In genomic region chr11:1502168-1502955, GRCh38 we compare ENCODE assay signal across 28 cellular contexts. TPM values are rescaled to one million over a fixed set of nuclear protein-coding genes. Genes with fewer than 3 reads are reported as not detected.
DNase-seq lines count a peak whose midpoint lies in the region; ATAC-seq and TF ChIP-seq lines count a peak whose summit lies in the region.
"Had no signal": no experiment of that assay in that cellular context is flagged by ENCODE, and none has a peak within 500 bp of the region (broad histone marks: within the 10 kb centered on the region; RNA-seq: fewer than 3 reads in every experiment).

No MANE protein-coding gene starts in this region.

- H3K27me3 ChIP-seq in lower lobe of right lung (ENCODE audit: low read depth) (no peaks in the 10 kb centered on the region), A673 (replicated peaks; ENCODE audit: insufficient read depth, low read depth, low read length, poor library complexity) (no peaks in the 10 kb centered on the region)
- H3K27me3 ChIP-seq: ascending aorta, dorsolateral prefrontal cortex, heart left ventricle had no signal

- peaks cover 50% of the 10 kb centered on the region for H3K4me1 ChIP-seq in lower lobe of right lung
- H3K4me1 ChIP-seq in A673 (ENCODE audit: insufficient read depth, low read length, poor library complexity, severe bottlenecking) = peaks cover under 1% of the 10 kb centered on the region

- H3K27ac ChIP-seq in coronary artery (peak overlapping the region; percentile 44 to 93), lower lobe of right lung (no peak overlapping the region), A673 (ENCODE audit: low read depth, low read length, poor library complexity, severe bottlenecking) (no peak overlapping the region)
- H3K27ac ChIP-seq: parathyroid adenoma, RWPE1, WERI-Rb-1 had no signal

- H3K36me3 Mint-ChIP-seq in CD14-positive monocyte = peaks cover 20 to 37% of the 10 kb centered on the region in 2 donors
- H3K36me3 Mint-ChIP-seq in stimulated activated naive B cell treated with anti-CD40 and anti-IgM and Interleukin-4, amounts not matched to agents 10 μg/mL and 1 μg/mL and 100 μg/mL, for 72 hours = peaks cover 26 to 28% of the 10 kb centered on the region in 2 donors
- peaks cover 6% of the 10 kb centered on the region for H3K36me3 Mint-ChIP-seq in activated T-helper 17 cell treated with anti-CD3 and anti-CD28 coated beads, Interleukin-2, amount 50 U/mL, for 72 hours (ENCODE audit: low read depth)

- no peak overlapping the region for H3K4me3 Mint-ChIP-seq in CD14-positive monocyte
- no peak overlapping the region for H3K4me3 Mint-ChIP-seq in stimulated activated naive B cell treated with anti-CD40 and anti-IgM and Interleukin-4, amounts not matched to agents 10 μg/mL and 1 μg/mL and 100 μg/mL, for 72 hours
- no peak overlapping the region for H3K4me3 Mint-ChIP-seq in activated T-helper 17 cell treated with anti-CD3 and anti-CD28 coated beads, Interleukin-2, amount 50 U/mL, for 72 hours
- H3K4me3 Mint-ChIP-seq: activated CD8-positive, alpha-beta memory T cell treated with anti-CD3 and anti-CD28 coated beads, Interleukin-2, amount 10 ng/mL, durations not matched to agents 7 days and 5 days; activated T-helper 1 cell treated with anti-CD3 and anti-CD28 coated beads, Interleukin-12 subunit alpha, Interleukin-12 subunit beta, Interleukin-2, Interleukin-4 antibody, amounts not matched to agents 30 ng/mL and 10 ng/mL and 1 ng/mL, durations not matched to agents 14 hours and 24 hours and 36 hours; HFFc6; mesothelial cell of epicardium; naive thymus-derived CD8-positive, alpha-beta T cell; T-helper 2 cell treated with Interferon-gamma antibody and Interleukin-4, amounts not matched to agents 5 μg/mL and 100 μg/mL, for 36 hours had no signal

- POLR2A ChIA-PET in A673 (lab: Charles Lee; ENCODE audit: low non-redundant PET) = no interaction called here

- CTCF ChIA-PET in A673 (lab: Charles Lee) = no interaction called here

- no peaks in the 10 kb centered on the region for H3K9me3 ChIP-seq in lower lobe of right lung
- no peaks in the 10 kb centered on the region for H3K9me3 ChIP-seq in A673 (ENCODE audit: low read depth, low read length, poor library complexity, severe bottlenecking)
- H3K9me3 ChIP-seq: ascending aorta, heart left ventricle had no signal

- peaks cover 13% of the 10 kb centered on the region for H3K36me3 ChIP-seq in lower lobe of right lung
- H3K36me3 ChIP-seq in A673 (ENCODE audit: insufficient read depth, low read length, poor library complexity, severe bottlenecking) = no peaks in the 10 kb centered on the region
- H3K36me3 ChIP-seq: WERI-Rb-1 had no signal

- H3K4me1 Mint-ChIP-seq in CD14-positive monocyte = peaks cover 12% of the 10 kb centered on the region
- H3K4me1 Mint-ChIP-seq in stimulated activated naive B cell treated with anti-CD40 and anti-IgM and Interleukin-4, amounts not matched to agents 10 μg/mL and 1 μg/mL and 100 μg/mL, for 72 hours = peaks cover 33 to 64% of the 10 kb centered on the region in 2 donors
- H3K4me1 Mint-ChIP-seq in activated T-helper 17 cell treated with anti-CD3 and anti-CD28 coated beads, Interleukin-2, amount 50 U/mL, for 72 hours = peaks cover 14% of the 10 kb centered on the region

- peaks cover 0 to 6% (median 2%) of the 10 kb centered on the region in 3 donors for H3K27me3 Mint-ChIP-seq in CD14-positive monocyte (ENCODE audit: low read depth in 3 of 3)
- H3K27me3 Mint-ChIP-seq in stimulated activated naive B cell treated with anti-CD40 and anti-IgM and Interleukin-4, amounts not matched to agents 10 μg/mL and 1 μg/mL and 100 μg/mL, for 72 hours = no peaks in the 10 kb centered on the region
- H3K27me3 Mint-ChIP-seq in activated T-helper 17 cell treated with anti-CD3 and anti-CD28 coated beads, Interleukin-2, amount 50 U/mL, for 72 hours = no peaks in the 10 kb centered on the region
- H3K27me3 Mint-ChIP-seq: activated CD8-positive, alpha-beta memory T cell treated with anti-CD3 and anti-CD28 coated beads, Interleukin-2, amount 10 ng/mL, durations not matched to agents 7 days and 5 days; CD4-positive, CD25-positive, alpha-beta regulatory T cell; naive thymus-derived CD8-positive, alpha-beta T cell had no signal

- ATAC-seq in lower lobe of right lung = peak in 1 of 2 donors; percentile 6
- ATAC-seq in stimulated activated naive B cell treated with anti-CD40 and anti-IgM and Interleukin-4, amounts not matched to agents 10 μg/mL and 1 μg/mL and 100 μg/mL, for 72 hours (replicated peaks) = no peak
- ATAC-seq in activated T-helper 17 cell treated with anti-CD3 and anti-CD28 coated beads, Interleukin-2, amount 50 U/mL, for 72 hours (replicated peaks) = no peak
- ATAC-seq: activated CD8-positive, alpha-beta memory T cell treated with anti-CD3 and anti-CD28 coated beads, Interleukin-2, amount 10 ng/mL, durations not matched to agents 7 days and 5 days; naive thymus-derived CD8-positive, alpha-beta T cell had no signal

- DNase-seq in CD14-positive monocyte (ENCODE audit: low spot score) (peak; percentile 31), coronary artery (ENCODE audit: low spot score) (no peak), lower lobe of right lung (peak; percentile 33), A673 (ENCODE audit: low spot score) (no peak), AG08395 (ENCODE audit: low spot score) (no peak)
- no peak for DNase-seq in stimulated activated naive B cell treated with anti-CD40 and anti-IgM and Interleukin-4, amounts not matched to agents 10 μg/mL and 1 μg/mL and 100 μg/mL, for 72 hours
- DNase-seq: activated CD4-positive, alpha-beta T cell treated with anti-CD3 and anti-CD28 coated beads, Interleukin-2, amount 50 U/mL, for 1 hour; activated CD8-positive, alpha-beta memory T cell treated with anti-CD3 and anti-CD28 coated beads, Interleukin-2, amount 10 ng/mL, durations not matched to agents 7 days and 5 days; CD4-positive, CD25-positive, alpha-beta regulatory T cell; central memory CD4-positive, alpha-beta T cell; EL; HFFc6; naive thymus-derived CD8-positive, alpha-beta T cell; NCI-H1105 treated with DMSO at 0.1 percent for 48 hours; NCI-H2029 treated with DMSO at 0.1 percent for 48 hours; NCI-H345; NCI-H774; stimulated activated CD8-positive, alpha-beta memory T cell treated with anti-CD3 and anti-CD28 coated beads, Interleukin-4, amount 100 ng/mL, for 48 hours; WERI-Rb-1 had no signal

- peaks cover 0 to 9% (median 1%) of the 10 kb centered on the region in 7 donors for H3K9me3 Mint-ChIP-seq in CD14-positive monocyte
- H3K9me3 Mint-ChIP-seq in stimulated activated naive B cell treated with anti-CD40 and anti-IgM and Interleukin-4, amounts not matched to agents 10 μg/mL and 1 μg/mL and 100 μg/mL, for 72 hours = peaks cover 4 to 9% of the 10 kb centered on the region in 2 donors
- H3K9me3 Mint-ChIP-seq in activated T-helper 17 cell treated with anti-CD3 and anti-CD28 coated beads, Interleukin-2, amount 50 U/mL, for 72 hours = no peaks in the 10 kb centered on the region
- H3K9me3 Mint-ChIP-seq: activated T-helper 1 cell treated with anti-CD3 and anti-CD28 coated beads, Interleukin-12 subunit alpha, Interleukin-12 subunit beta, Interleukin-2, Interleukin-4 antibody, amounts not matched to agents 30 ng/mL and 10 ng/mL and 1 ng/mL, durations not matched to agents 14 hours and 24 hours and 36 hours; CD4-positive, CD25-positive, alpha-beta regulatory T cell; mesothelial cell of epicardium; naive thymus-derived CD8-positive, alpha-beta T cell; T-helper 2 cell treated with Interferon-gamma antibody and Interleukin-4, amounts not matched to agents 5 μg/mL and 100 μg/mL, for 36 hours had no signal

- H3K27ac Mint-ChIP-seq in CD14-positive monocyte = no peak overlapping the region
- H3K27ac Mint-ChIP-seq in stimulated activated naive B cell treated with anti-CD40 and anti-IgM and Interleukin-4, amounts not matched to agents 10 μg/mL and 1 μg/mL and 100 μg/mL, for 72 hours = peak overlapping the region; percentile 60
- H3K27ac Mint-ChIP-seq in activated T-helper 17 cell treated with anti-CD3 and anti-CD28 coated beads, Interleukin-2, amount 50 U/mL, for 72 hours = no peak overlapping the region
- H3K27ac Mint-ChIP-seq: activated CD8-positive, alpha-beta memory T cell treated with anti-CD3 and anti-CD28 coated beads, Interleukin-2, amount 10 ng/mL, durations not matched to agents 7 days and 5 days; activated T-helper 1 cell treated with anti-CD3 and anti-CD28 coated beads, Interleukin-12 subunit alpha, Interleukin-12 subunit beta, Interleukin-2, Interleukin-4 antibody, amounts not matched to agents 30 ng/mL and 10 ng/mL and 1 ng/mL, durations not matched to agents 14 hours and 24 hours and 36 hours; CD4-positive, CD25-positive, alpha-beta regulatory T cell; HFFc6; mesothelial cell of epicardium; T-helper 2 cell treated with Interferon-gamma antibody and Interleukin-4, amounts not matched to agents 5 μg/mL and 100 μg/mL, for 36 hours had no signal

- no peak for TF ChIP-seq CTCF in CD14-positive monocyte (IDR thresholded peaks at IDR 0.05)
- no peak for TF ChIP-seq CTCF in coronary artery (IDR thresholded peaks at IDR 0.05)
- no peak for TF ChIP-seq CTCF in lower lobe of right lung (IDR thresholded peaks at IDR 0.05)
- TF ChIP-seq CTCF in A673 (conservative IDR thresholded peaks at IDR 0.05; ENCODE audit: low read depth, low read length) = no peak

- intact Hi-C loops in CD14-positive monocyte (cut with micrococcal nuclease) = no loop called here
- intact Hi-C loops in lower lobe of right lung (cut with DNase I) = no loop called here
- intact Hi-C loops in A673 (cut with micrococcal nuclease; ENCODE audit: unreplicated experiment) = no loop called here

- H3K4me3 ChIP-seq in coronary artery = peak overlapping the region; percentile 34
- no peak overlapping the region for H3K4me3 ChIP-seq in lower lobe of right lung
- H3K4me3 ChIP-seq in A673 (ENCODE audit: low read depth, low read length, poor library complexity, severe bottlenecking) = no peak overlapping the region
- H3K4me3 ChIP-seq: heart left ventricle had no signal

- BruUV-seq in A673 (replicated peaks; lab: Mats Ljungman, UMichigan) = no TSS peak

RNA-seq across cellular contexts. Expression of gene MOB2, which starts 15.8 kb away (rescaled TPM):
- polyA plus RNA-seq in CD14-positive monocyte = 10 to 100 TPM; 22.1 to 22.5 TPM
- total RNA-seq in lower lobe of right lung = 50.4 TPM
- total RNA-seq in activated T-helper 17 cell treated with anti-CD3 and anti-CD28 coated beads, Interleukin-2, amount 50 U/mL, for 72 hours = 10 to 100 TPM; 24.5 to 26.7 TPM
- total RNA-seq in A673 (2021) = 14.5 and 14.7 TPM in 2 replicates

Comparison
In these comparisons a context has a peak if more than half of its experiments do, and no peak if none do; other contexts are left out.
1. DNase-seq: peak in CD14-positive monocyte (single experiment) and lower lobe of right lung (single experiment); none in coronary artery (single experiment), stimulated activated naive B cell treated with anti-CD40 and anti-IgM and Interleukin-4, amounts not matched to agents 10 μg/mL and 1 μg/mL and 100 μg/mL, for 72 hours (single experiment), A673 (single experiment) and AG08395 (single experiment).
2. H3K27ac ChIP-seq: peak in coronary artery (2 of 2); none in lower lobe of right lung (single experiment) and A673 (single experiment).